In the genomic region with DNA sequence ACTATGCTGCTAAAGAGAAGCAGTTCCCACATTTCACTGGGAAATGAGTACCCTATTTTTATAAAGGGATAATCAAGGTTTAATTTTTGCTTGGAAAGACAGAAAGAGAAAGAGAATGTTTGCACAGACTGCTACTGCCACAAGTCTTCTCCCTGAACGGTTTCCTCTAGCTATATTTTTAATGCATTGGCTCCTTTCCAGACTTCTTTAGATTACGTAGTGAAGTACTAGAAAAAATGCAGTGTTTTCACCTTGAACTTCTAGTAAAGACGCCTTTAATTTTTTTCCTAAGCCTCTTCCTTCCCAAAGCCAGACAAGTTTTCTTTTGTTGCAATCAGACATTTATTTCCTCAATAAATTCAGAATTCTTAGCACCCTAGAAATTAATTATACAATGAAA, we compare ENCODE assay signal across 31 cellular contexts.
"Had no signal": no experiment of that assay in that cellular context is flagged by ENCODE, and none has a peak within 500 bp of the region (broad histone marks: within the 10 kb centered on the region; RNA-seq: fewer than 3 reads in every experiment).

No MANE protein-coding gene starts in this region.

- ATAC-seq: effector memory CD8-positive, alpha-beta T cell; foreskin keratinocyte; heart left ventricle; left lung; lower lobe of right lung; natural killer cell; right cardiac atrium; stimulated activated naive B cell treated with anti-CD40 and anti-IgM and Interleukin-4, amounts not matched to agents 10 μg/mL and 1 μg/mL and 100 μg/mL, for 72 hours; T-helper 17 cell; upper lobe of right lung had no signal

- H3K4me3 ChIP-seq: coronary artery, heart left ventricle, left lung, lower lobe of right lung, stomach, suprapubic skin, tibial artery, upper lobe of right lung had no signal

- FAIRE-seq: bronchial epithelial cell had no signal

- DNase-seq: activated CD4-positive, alpha-beta memory T cell treated with anti-CD3 and anti-CD28 coated beads, Interleukin-2, amount 10 ng/mL, durations not matched to agents 7 days and 5 days; activated CD4-positive, alpha-beta T cell treated with anti-CD3 and anti-CD28 coated beads, Interleukin-2, amount 10 ng/mL, durations not matched to agents 7 days and 5 days; activated CD4-positive, CD25-positive, alpha-beta regulatory T cell treated with anti-CD3 and anti-CD28 coated beads, Interleukin-2, amount 50 U/mL, for 72 hours; activated CD8-positive, alpha-beta memory T cell treated with anti-CD3 and anti-CD28 coated beads, Interleukin-2, amount 50 U/mL, for 48 hours; activated gamma-delta T cell; activated naive CD4-positive, alpha-beta T cell treated with anti-CD3 and anti-CD28 coated beads, Interleukin-2, amount 10 ng/mL, durations not matched to agents 7 days and 5 days; activated naive CD8-positive, alpha-beta T cell treated with anti-CD3 and anti-CD28 coated beads, Interleukin-2, amount 10 ng/mL, durations not matched to agents 7 days and 5 days; activated T-cell treated with anti-CD3 and anti-CD28 coated beads, Interleukin-2, amount 50 U/mL, for 24 hours; amygdala; cerebellar nuclear complex; effector memory CD8-positive, alpha-beta T cell; foreskin keratinocyte; heart left ventricle; hypothalamus; immature natural killer cell; left lung; lower lobe of right lung; mesenchymal stem cell; natural killer cell; right cardiac atrium; stimulated activated CD4-positive, alpha-beta T cell treated with anti-CD3 and anti-CD28 coated beads, Interleukin-15, amount 100 ng/mL, for 24 hours; stimulated activated CD4-positive, alpha-beta T cell treated with anti-CD3 and anti-CD28 coated beads, Interleukin-2, amount 100 ng/mL, for 24 hours; stimulated activated naive B cell treated with anti-CD40 and anti-IgM and Interleukin-4, amounts not matched to agents 10 μg/mL and 1 μg/mL and 100 μg/mL, for 72 hours; stomach; T-helper 17 cell; T1000; tibial artery; upper lobe of right lung had no signal
